21 cellular contexts compared by ENCODE assay signal in the genomic region with DNA sequence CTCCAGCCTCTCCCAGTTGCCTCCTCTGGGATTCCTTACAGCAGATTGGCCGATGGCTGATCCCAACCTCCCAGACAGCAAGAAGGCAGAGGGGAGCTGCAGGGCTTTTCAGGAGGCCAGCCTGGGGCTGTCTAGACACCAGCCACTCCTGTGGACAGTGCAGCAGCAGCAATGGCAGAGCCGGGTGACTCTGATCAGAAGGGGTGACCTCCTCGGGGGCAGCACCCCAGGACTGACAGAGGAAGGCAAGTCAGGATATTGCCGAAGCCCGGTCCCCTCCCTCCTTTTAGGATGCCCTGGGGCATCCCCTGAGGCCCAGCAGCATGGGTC.
"Had no signal": no experiment of that assay in that cellular context is flagged by ENCODE, and none has a peak within 500 bp of the region (broad histone marks: within the 10 kb centered on the region; RNA-seq: fewer than 3 reads in every experiment).

No MANE protein-coding gene starts in this region.

- H3K9me3 ChIP-seq: adrenal gland, ascending aorta, esophagus squamous epithelium, gastrocnemius medialis, lower lobe of right lung, thyroid gland had no signal

- H3K4me1 ChIP-seq: ascending aorta, esophagus squamous epithelium, gastrocnemius medialis, lower lobe of right lung, thyroid gland had no signal

- H3K4me3 Mint-ChIP-seq: activated CD4-positive, alpha-beta memory T cell treated with anti-CD3 and anti-CD28 coated beads for 36 hours; activated naive CD8-positive, alpha-beta T cell; naive thymus-derived CD4-positive, alpha-beta T cell; T-helper 17 cell had no signal

- H3K9me3 Mint-ChIP-seq: activated CD4-positive, alpha-beta memory T cell treated with anti-CD3 and anti-CD28 coated beads for 36 hours; naive thymus-derived CD4-positive, alpha-beta T cell had no signal

- H3K4me1 Mint-ChIP-seq: naive thymus-derived CD4-positive, alpha-beta T cell had no signal

- DNase-seq: activated CD4-positive, alpha-beta T cell treated with anti-CD3 and anti-CD28 coated beads for 48 hours; activated T-cell treated with anti-CD3 and anti-CD28 coated beads, Interleukin-2, amount 50 U/mL, for 1 hour; brain microvascular endothelial cell; central memory CD4-positive, alpha-beta T cell; esophagus squamous epithelium; gastrocnemius medialis; left colon; lower lobe of right lung; naive thymus-derived CD4-positive, alpha-beta T cell; retina; stimulated activated CD4-positive, alpha-beta T cell treated with anti-CD3 and anti-CD28 coated beads, Interleukin-4, amount 100 ng/mL, for 24 hours; stimulated activated naive CD8-positive, alpha-beta T cell treated with anti-CD3 and anti-CD28 coated beads, Interleukin-15, Interleukin-2, amounts not matched to agents 100 U/mL and 50 U/mL, for 24 hours; substantia nigra; SW 1271; T-helper 17 cell; thyroid gland had no signal

- H3K4me3 ChIP-seq: adrenal gland, ascending aorta, esophagus squamous epithelium, gastrocnemius medialis, lower lobe of right lung, thyroid gland had no signal

- H3K36me3 ChIP-seq: adrenal gland, ascending aorta, brain microvascular endothelial cell, esophagus squamous epithelium, gastrocnemius medialis, lower lobe of right lung, thyroid gland had no signal

- H3K27ac Mint-ChIP-seq: activated CD4-positive, alpha-beta memory T cell treated with anti-CD3 and anti-CD28 coated beads for 36 hours; activated naive CD8-positive, alpha-beta T cell; naive thymus-derived CD4-positive, alpha-beta T cell; progenitor cell of endocrine pancreas; T-helper 17 cell had no signal

- H3K36me3 Mint-ChIP-seq: activated CD4-positive, alpha-beta memory T cell treated with anti-CD3 and anti-CD28 coated beads for 36 hours; activated naive CD8-positive, alpha-beta T cell; naive thymus-derived CD4-positive, alpha-beta T cell had no signal

- H3K27me3 ChIP-seq: adrenal gland, ascending aorta, thyroid gland had no signal

- H3K27ac ChIP-seq: adrenal gland, ascending aorta, brain microvascular endothelial cell, esophagus squamous epithelium, gastrocnemius medialis, lower lobe of right lung, thyroid gland had no signal
